Comparison of ENCODE assay signal across 1 cellular context in the genomic region with DNA sequence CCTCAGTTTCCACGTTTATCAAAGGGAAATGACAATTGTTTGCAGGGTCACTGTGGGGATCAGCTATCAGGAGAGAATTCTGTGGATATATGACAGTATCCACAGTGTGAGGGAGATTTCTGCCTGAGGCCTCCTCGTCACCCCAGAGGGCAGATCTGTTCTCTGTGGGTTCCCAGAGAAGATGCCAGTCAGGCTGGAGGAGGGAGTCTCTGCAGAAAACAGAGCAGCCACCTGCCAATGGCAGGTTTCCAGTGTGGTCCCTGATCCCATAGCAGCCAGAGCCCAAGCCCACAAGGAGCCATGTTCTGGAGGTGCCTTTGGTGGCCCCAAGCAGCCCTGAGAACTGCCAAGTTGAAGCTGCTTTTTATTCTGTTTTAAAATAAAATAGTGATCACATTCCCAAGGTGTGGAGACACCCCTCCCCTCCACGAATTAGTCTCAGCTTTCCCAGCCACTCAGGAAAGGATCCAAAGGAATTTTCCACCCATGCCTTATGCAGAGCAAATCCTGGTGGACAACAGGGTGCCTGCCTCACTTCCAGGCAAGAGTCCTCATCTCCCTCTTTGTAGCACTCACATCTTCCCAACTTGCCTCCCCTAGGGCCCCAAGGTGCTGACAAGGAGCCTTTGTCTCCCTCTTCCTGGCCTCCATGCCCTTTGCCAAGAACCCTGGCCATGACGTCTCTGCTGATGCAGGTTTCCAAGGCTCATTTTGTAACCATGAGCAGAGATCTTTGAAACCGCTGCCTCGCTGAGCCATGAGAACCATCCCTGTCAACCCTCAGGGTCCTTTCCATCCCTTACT.
TF ChIP-seq lines count a peak whose summit lies in the region.

No MANE protein-coding gene starts in this region.

TF ChIP-seq in WTC11, 78 proteins besides CTCF, POLR2A, EP300 and RAD21:
- no peak for TF ChIP-seq FOXP1 (CRISPR knock-in tag; IDR thresholded peaks at IDR 0.05; ENCODE audit: borderline replicate concordance)
- TF ChIP-seq ZBTB21 (CRISPR knock-in tag; IDR thresholded peaks at IDR 0.05; ENCODE audit: borderline replicate concordance), result no peak
- TF ChIP-seq, protein P1, sequence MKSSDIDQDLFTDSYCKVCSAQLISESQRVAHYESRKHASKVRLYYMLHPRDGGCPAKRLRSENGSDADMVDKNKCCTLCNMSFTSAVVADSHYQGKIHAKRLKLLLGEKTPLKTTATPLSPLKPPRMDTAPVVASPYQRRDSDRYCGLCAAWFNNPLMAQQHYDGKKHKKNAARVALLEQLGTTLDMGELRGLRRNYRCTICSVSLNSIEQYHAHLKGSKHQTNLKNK (CRISPR knock-in tag; IDR thresholded peaks at IDR 0.05), result no peak
- TF ChIP-seq OVOL2 (CRISPR knock-in tag; IDR thresholded peaks at IDR 0.05; ENCODE audit: borderline replicate concordance), result no peak
- TF ChIP-seq GABPB1 (CRISPR knock-in tag; IDR thresholded peaks at IDR 0.05), result no peak
- TF ChIP-seq, protein P2, sequence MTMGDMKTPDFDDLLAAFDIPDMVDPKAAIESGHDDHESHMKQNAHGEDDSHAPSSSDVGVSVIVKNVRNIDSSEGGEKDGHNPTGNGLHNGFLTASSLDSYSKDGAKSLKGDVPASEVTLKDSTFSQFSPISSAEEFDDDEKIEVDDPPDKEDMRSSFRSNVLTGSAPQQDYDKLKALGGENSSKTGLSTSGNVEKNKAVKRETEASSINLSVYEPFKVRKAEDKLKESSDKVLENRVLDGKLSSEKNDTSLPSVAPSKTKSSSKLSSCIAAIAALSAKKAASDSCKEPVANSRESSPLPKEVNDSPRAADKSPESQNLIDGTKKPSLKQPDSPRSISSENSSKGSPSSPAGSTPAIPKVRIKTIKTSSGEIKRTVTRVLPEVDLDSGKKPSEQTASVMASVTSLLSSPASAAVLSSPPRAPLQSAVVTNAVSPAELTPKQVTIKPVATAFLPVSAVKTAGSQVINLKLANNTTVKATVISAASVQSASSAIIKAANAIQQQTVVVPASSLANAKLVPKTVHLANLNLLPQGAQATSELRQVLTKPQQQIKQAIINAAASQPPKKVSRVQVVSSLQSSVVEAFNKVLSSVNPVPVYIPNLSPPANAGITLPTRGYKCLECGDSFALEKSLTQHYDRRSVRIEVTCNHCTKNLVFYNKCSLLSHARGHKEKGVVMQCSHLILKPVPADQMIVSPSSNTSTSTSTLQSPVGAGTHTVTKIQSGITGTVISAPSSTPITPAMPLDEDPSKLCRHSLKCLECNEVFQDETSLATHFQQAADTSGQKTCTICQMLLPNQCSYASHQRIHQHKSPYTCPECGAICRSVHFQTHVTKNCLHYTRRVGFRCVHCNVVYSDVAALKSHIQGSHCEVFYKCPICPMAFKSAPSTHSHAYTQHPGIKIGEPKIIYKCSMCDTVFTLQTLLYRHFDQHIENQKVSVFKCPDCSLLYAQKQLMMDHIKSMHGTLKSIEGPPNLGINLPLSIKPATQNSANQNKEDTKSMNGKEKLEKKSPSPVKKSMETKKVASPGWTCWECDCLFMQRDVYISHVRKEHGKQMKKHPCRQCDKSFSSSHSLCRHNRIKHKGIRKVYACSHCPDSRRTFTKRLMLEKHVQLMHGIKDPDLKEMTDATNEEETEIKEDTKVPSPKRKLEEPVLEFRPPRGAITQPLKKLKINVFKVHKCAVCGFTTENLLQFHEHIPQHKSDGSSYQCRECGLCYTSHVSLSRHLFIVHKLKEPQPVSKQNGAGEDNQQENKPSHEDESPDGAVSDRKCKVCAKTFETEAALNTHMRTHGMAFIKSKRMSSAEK (CRISPR knock-in tag; IDR thresholded peaks at IDR 0.05; ENCODE audit: borderline replicate concordance), result no peak
- TF ChIP-seq, protein P3, sequence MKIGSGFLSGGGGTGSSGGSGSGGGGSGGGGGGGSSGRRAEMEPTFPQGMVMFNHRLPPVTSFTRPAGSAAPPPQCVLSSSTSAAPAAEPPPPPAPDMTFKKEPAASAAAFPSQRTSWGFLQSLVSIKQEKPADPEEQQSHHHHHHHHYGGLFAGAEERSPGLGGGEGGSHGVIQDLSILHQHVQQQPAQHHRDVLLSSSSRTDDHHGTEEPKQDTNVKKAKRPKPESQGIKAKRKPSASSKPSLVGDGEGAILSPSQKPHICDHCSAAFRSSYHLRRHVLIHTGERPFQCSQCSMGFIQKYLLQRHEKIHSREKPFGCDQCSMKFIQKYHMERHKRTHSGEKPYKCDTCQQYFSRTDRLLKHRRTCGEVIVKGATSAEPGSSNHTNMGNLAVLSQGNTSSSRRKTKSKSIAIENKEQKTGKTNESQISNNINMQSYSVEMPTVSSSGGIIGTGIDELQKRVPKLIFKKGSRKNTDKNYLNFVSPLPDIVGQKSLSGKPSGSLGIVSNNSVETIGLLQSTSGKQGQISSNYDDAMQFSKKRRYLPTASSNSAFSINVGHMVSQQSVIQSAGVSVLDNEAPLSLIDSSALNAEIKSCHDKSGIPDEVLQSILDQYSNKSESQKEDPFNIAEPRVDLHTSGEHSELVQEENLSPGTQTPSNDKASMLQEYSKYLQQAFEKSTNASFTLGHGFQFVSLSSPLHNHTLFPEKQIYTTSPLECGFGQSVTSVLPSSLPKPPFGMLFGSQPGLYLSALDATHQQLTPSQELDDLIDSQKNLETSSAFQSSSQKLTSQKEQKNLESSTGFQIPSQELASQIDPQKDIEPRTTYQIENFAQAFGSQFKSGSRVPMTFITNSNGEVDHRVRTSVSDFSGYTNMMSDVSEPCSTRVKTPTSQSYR (CRISPR knock-in tag; IDR thresholded peaks at IDR 0.05), result no peak
- TF ChIP-seq, protein P4, sequence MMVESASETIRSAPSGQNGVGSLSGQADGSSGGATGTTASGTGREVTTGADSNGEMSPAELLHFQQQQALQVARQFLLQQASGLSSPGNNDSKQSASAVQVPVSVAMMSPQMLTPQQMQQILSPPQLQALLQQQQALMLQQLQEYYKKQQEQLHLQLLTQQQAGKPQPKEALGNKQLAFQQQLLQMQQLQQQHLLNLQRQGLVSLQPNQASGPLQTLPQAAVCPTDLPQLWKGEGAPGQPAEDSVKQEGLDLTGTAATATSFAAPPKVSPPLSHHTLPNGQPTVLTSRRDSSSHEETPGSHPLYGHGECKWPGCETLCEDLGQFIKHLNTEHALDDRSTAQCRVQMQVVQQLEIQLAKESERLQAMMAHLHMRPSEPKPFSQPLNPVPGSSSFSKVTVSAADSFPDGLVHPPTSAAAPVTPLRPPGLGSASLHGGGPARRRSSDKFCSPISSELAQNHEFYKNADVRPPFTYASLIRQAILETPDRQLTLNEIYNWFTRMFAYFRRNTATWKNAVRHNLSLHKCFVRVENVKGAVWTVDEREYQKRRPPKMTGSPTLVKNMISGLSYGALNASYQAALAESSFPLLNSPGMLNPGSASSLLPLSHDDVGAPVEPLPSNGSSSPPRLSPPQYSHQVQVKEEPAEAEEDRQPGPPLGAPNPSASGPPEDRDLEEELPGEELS (CRISPR knock-in tag; IDR thresholded peaks at IDR 0.05), result no peak
- TF ChIP-seq, protein P5, sequence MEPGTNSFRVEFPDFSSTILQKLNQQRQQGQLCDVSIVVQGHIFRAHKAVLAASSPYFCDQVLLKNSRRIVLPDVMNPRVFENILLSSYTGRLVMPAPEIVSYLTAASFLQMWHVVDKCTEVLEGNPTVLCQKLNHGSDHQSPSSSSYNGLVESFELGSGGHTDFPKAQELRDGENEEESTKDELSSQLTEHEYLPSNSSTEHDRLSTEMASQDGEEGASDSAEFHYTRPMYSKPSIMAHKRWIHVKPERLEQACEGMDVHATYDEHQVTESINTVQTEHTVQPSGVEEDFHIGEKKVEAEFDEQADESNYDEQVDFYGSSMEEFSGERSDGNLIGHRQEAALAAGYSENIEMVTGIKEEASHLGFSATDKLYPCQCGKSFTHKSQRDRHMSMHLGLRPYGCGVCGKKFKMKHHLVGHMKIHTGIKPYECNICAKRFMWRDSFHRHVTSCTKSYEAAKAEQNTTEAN (CRISPR knock-in tag; IDR thresholded peaks at IDR 0.05), result no peak
- TF ChIP-seq ELF4 (CRISPR knock-in tag; IDR thresholded peaks at IDR 0.05; ENCODE audit: low read depth), result no peak
- TF ChIP-seq ATF2 (CRISPR knock-in tag; IDR thresholded peaks at IDR 0.05; ENCODE audit: borderline replicate concordance, low read depth), result no peak
- no peak for TF ChIP-seq STAT6 (CRISPR knock-in tag; conservative IDR thresholded peaks at IDR 0.05; ENCODE audit: low read depth)
- no peak for TF ChIP-seq ZNF317 (CRISPR knock-in tag; IDR thresholded peaks at IDR 0.05; ENCODE audit: borderline replicate concordance, low read depth)
- no peak for TF ChIP-seq CREM (CRISPR knock-in tag; IDR thresholded peaks at IDR 0.05)
- no peak for TF ChIP-seq JAZF1 (CRISPR knock-in tag; IDR thresholded peaks at IDR 0.05)
- no peak for TF ChIP-seq FOXK1 (CRISPR knock-in tag; IDR thresholded peaks at IDR 0.05)
- TF ChIP-seq, protein P6, sequence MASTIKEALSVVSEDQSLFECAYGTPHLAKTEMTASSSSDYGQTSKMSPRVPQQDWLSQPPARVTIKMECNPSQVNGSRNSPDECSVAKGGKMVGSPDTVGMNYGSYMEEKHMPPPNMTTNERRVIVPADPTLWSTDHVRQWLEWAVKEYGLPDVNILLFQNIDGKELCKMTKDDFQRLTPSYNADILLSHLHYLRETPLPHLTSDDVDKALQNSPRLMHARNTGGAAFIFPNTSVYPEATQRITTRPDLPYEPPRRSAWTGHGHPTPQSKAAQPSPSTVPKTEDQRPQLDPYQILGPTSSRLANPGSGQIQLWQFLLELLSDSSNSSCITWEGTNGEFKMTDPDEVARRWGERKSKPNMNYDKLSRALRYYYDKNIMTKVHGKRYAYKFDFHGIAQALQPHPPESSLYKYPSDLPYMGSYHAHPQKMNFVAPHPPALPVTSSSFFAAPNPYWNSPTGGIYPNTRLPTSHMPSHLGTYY (CRISPR knock-in tag; IDR thresholded peaks at IDR 0.05), result no peak
- no peak for TF ChIP-seq CBFB (CRISPR knock-in tag; IDR thresholded peaks at IDR 0.05; ENCODE audit: low read depth)
- TF ChIP-seq TP53 (CRISPR knock-in tag; IDR thresholded peaks at IDR 0.05), result no peak
- no peak for TF ChIP-seq USF1 (CRISPR knock-in tag; IDR thresholded peaks at IDR 0.05)
